ENCODE assay signal across 8 cellular contexts in the genomic region with DNA sequence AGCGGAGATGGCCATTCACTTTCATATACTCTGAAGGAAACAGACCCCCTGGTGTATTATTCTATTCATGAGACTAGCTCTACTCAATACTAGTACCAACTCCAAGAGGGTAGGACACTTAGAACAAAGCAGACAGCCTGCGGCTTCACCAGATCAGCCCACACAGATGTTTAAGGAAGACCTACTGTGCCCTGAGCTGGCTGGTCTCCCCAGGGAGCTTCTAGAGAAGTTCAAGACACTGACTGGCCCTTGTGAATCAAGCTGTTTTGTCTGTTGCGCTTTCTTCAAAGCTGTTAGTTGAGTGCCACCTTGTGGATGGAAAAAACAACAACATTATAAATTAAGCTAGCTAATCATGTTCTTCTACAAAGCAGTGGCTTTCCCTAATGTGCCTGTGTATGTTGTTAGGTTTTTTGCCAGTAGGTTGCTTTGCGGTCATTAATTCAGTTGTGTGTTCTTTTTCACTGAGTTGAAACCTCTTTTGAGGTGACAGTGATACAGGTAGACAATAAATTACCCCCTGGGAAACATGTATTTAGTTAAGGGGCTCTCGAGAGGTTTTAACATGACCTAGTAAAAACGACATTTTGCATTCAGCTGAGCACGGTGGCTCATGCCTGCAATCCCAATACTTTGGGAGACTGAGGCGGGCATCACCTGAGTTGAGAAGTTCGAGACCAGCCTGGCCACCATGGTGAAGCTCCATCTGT.
DNase-seq lines count a peak whose midpoint lies in the region; ATAC-seq and TF ChIP-seq lines count a peak whose summit lies in the region.

No MANE protein-coding gene starts in this region.

- no peaks in the 10 kb centered on the region for H3K36me3 ChIP-seq in BLaER1 treated with 17β-estradiol and CSF1 and Interleukin-3, amounts not matched to agents 10 nM and 100 nM
- H3K36me3 ChIP-seq in left lung: no peaks in the 10 kb centered on the region

- TF ChIP-seq CTCF in chondrocyte (IDR thresholded peaks at IDR 0.05): peak; percentile 93
- peak in 1 of 2 donors; percentile 49 for TF ChIP-seq CTCF in left lung (IDR thresholded peaks at IDR 0.05)
- TF ChIP-seq CTCF in type B pancreatic cell (conservative IDR thresholded peaks at IDR 0.05): peak; percentile 86

- H3K4me1 Mint-ChIP-seq in chondrocyte (ENCODE audit: low read depth) (peaks cover 14% of the 10 kb centered on the region), type B pancreatic cell (ENCODE audit: unreplicated experiment) (peaks cover 45% of the 10 kb centered on the region)

- H3K27ac ChIP-seq in BLaER1 treated with 17β-estradiol and CSF1 and Interleukin-3, amounts not matched to agents 10 nM and 100 nM: 0 out of 22 replicates have a peak overlapping the region, but pooled peaks of 1 of the 11 experiments have one; percentile 16
- H3K27ac ChIP-seq in left lung: no peak overlapping the region

- H3K27ac Mint-ChIP-seq in chondrocyte (ENCODE audit: unreplicated experiment) (no peak overlapping the region), type B pancreatic cell (peak overlapping the region; percentile 16)

- peak; percentile 66 for ATAC-seq in GM18517 (IDR thresholded peaks at IDR 0.05; ENCODE audit: unreplicated experiment)
- ATAC-seq in left lung: peak; percentile 88
- no peak for ATAC-seq in HG02938 (IDR thresholded peaks at IDR 0.05; ENCODE audit: unreplicated experiment)

- H3K4me1 ChIP-seq in BLaER1 treated with 17β-estradiol and CSF1 and Interleukin-3, amounts not matched to agents 10 nM and 100 nM: peaks cover 6 to 12% (median 9%) of the 10 kb centered on the region in 10 experiments; a peak in 19 of 20 replicates
- peaks cover 0 to 9% of the 10 kb centered on the region in 2 donors for H3K4me1 ChIP-seq in left lung

- H3K4me3 Mint-ChIP-seq in chondrocyte (ENCODE audit: unreplicated experiment): no peak overlapping the region
- H3K4me3 Mint-ChIP-seq in type B pancreatic cell: no peak overlapping the region

- H3K9me3 ChIP-seq in BLaER1 treated with 17β-estradiol and CSF1 and Interleukin-3, amounts not matched to agents 10 nM and 100 nM (replicated peaks in 1 of 11): no peaks in the 10 kb centered on the region
- no peaks in the 10 kb centered on the region for H3K9me3 ChIP-seq in left lung

- H3K36me3 Mint-ChIP-seq in chondrocyte (ENCODE audit: low read depth): peaks cover 4% of the 10 kb centered on the region
- H3K36me3 Mint-ChIP-seq in type B pancreatic cell: no peaks in the 10 kb centered on the region

- H3K27me3 Mint-ChIP-seq in chondrocyte (ENCODE audit: low read depth) (peaks cover 3% of the 10 kb centered on the region), type B pancreatic cell (no peaks in the 10 kb centered on the region)

- H3K4me3 ChIP-seq in BLaER1 treated with 17β-estradiol and CSF1 and Interleukin-3, amounts not matched to agents 10 nM and 100 nM: no peak overlapping the region
- no peak overlapping the region for H3K4me3 ChIP-seq in left lung

- DNase-seq in M059J (ENCODE audit: low read depth): peak; percentile 81
- DNase-seq in OCI-M2 (lab: John Stamatoyannopoulos, UW; ENCODE audit: unreplicated experiment): peak; percentile 12
- DNase-seq in chondrocyte (ENCODE audit: low spot score): no peak
- DNase-seq in left lung: no peak
- DNase-seq in type B pancreatic cell (ENCODE audit: extremely low spot score, unreplicated experiment): no peak

- no peaks in the 10 kb centered on the region for H3K27me3 ChIP-seq in BLaER1 treated with 17β-estradiol and CSF1 and Interleukin-3, amounts not matched to agents 10 nM and 100 nM
- no peaks in the 10 kb centered on the region for H3K27me3 ChIP-seq in left lung

- peak overlapping the region in 9 of 11 experiments; percentile 7 to 68 (median 42); a peak in 14 of 22 replicates for H3K4me2 ChIP-seq in BLaER1 treated with 17β-estradiol and CSF1 and Interleukin-3, amounts not matched to agents 10 nM and 100 nM

- intact Hi-C loops in left lung (cut with DNase I): no loop called here

- no peaks in the 10 kb centered on the region for H4K20me1 ChIP-seq in BLaER1 treated with 17β-estradiol and CSF1 and Interleukin-3, amounts not matched to agents 10 nM and 100 nM

- H3K9me3 Mint-ChIP-seq in chondrocyte (ENCODE audit: low read depth) (no peaks in the 10 kb centered on the region), type B pancreatic cell (no peaks in the 10 kb centered on the region)

- no peak overlapping the region for H3K9ac ChIP-seq in BLaER1 treated with 17β-estradiol and CSF1 and Interleukin-3, amounts not matched to agents 10 nM and 100 nM

Comparison
In these comparisons a context has a peak if more than half of its experiments do, and no peak if none do; other contexts are left out.
1. DNase-seq: peak in M059J (single experiment) and OCI-M2 (single experiment); none in chondrocyte (single experiment), left lung (0 of 2) and type B pancreatic cell (single experiment).